7 cellular contexts compared by ENCODE assay signal in the genomic region with DNA sequence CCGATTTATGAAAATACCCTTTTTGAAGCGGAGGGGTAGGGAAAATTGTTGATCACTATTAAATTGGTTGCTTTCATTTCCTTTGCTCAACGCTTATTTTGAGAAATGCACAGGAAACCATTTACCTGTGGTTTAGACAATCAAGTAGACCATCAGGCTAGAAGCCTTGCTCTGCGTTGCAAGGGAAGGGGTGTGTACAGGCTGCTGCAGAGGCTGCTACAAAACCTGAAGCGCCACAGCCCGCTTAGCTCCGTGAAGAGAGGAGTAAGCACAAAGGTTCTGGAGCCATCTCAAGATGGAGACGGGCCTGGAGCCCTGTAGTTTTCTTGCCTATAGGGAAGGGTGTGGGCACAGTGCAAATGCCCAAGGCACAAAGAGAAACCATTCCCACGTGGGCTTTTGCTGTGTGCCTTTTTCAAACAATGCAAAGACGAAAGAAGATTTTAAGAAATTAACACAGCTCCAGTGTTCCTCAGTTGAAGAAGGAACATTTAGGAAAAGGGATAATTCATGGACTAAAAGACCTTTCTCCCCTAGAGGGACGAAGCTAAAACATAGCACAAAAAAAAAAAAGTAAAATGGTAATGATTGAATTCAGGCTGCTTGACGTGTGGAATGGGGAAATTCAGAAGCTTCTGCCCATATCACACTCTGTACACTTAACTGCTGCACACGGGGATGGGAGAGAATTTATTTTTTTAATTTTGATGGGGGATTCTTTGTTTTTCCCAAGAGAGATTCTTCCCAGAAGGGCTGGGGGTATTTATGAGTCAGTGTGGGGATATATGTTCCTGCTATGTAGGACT. TPM values are rescaled to one million over a fixed set of nuclear protein-coding genes. Genes with fewer than 3 reads are reported as not detected.
A peak's percentile ranks its signal among the peaks of the same experiment; 100 is the strongest.
DNase-seq lines count a peak whose midpoint lies in the region; ATAC-seq and TF ChIP-seq lines count a peak whose summit lies in the region.

No MANE protein-coding gene starts in this region.

- peak overlapping the region in 3 of 4 donors; percentile 62 to 74 (median 68) for H3K4me3 ChIP-seq in esophagus squamous epithelium

- TF ChIP-seq POLR2A in GM18526 (IDR thresholded peaks at IDR 0.05; ENCODE audit: extremely low read depth, insufficient read length) (peak; percentile 91), esophagus squamous epithelium (IDR thresholded peaks at IDR 0.05) (no peak)

- no peaks in the 10 kb centered on the region for H3K4me1 ChIP-seq in esophagus squamous epithelium

- peaks cover 0 to 7% (median 0%) of the 10 kb centered on the region in 4 donors for H3K27me3 ChIP-seq in esophagus squamous epithelium

- peaks cover 3% of the 10 kb centered on the region for H3K9me3 Mint-ChIP-seq in neural crest cell

- H3K27ac ChIP-seq in esophagus squamous epithelium: peak overlapping the region; percentile 24 to 94 (median 76)

- peaks cover 28% of the 10 kb centered on the region for H3K27me3 Mint-ChIP-seq in neural crest cell (ENCODE audit: low read depth)

- no peaks in the 10 kb centered on the region for H3K9me3 ChIP-seq in esophagus squamous epithelium

- intact Hi-C loops in esophagus squamous epithelium (cut with DNase I): no loop called here

- TF ChIP-seq CTCF in esophagus squamous epithelium (IDR thresholded peaks at IDR 0.05) (no peak), neural crest cell (conservative IDR thresholded peaks at IDR 0.05) (no peak)

- no peaks in the 10 kb centered on the region for H3K36me3 ChIP-seq in esophagus squamous epithelium

- H3K4me1 Mint-ChIP-seq in neural crest cell: peaks cover 53% of the 10 kb centered on the region

- ATAC-seq in HG02840 (IDR thresholded peaks at IDR 0.05; ENCODE audit: low FRiP score, unreplicated experiment): peak; percentile 52

- peak overlapping the region; percentile 86 for H3K27ac Mint-ChIP-seq in neural crest cell (ENCODE audit: unreplicated experiment)

- WGBS in esophagus squamous epithelium, 2 donors: 23 to 30% methylated on average over 10 to 13 of the region's 13 CpGs

- H3K4me3 Mint-ChIP-seq in neural crest cell: peak overlapping the region; percentile 95

- H3K36me3 Mint-ChIP-seq in neural crest cell (ENCODE audit: low read depth): peaks cover 25% of the 10 kb centered on the region

- DNase-seq in NOMO-1 (lab: John Stamatoyannopoulos, UW; ENCODE audit: unreplicated experiment in 2 of 2) (peak; percentile 89 to 93), esophagus squamous epithelium (lab: John Stamatoyannopoulos, UW) (peak; percentile 14), neural crest cell (ENCODE audit: low read depth, low spot score) (peak; percentile 20), NCI-H2196 (lab: John Stamatoyannopoulos, UW; ENCODE audit: unreplicated experiment) (no peak)
- DNase-seq in activated T-cell treated with anti-CD3 and anti-CD28 coated beads, Interleukin-2, amount 50 U/mL, for 1 hour: peak; percentile 75

RNA-seq across cellular contexts. Expression of a gene that starts 3.5 kb away (rescaled TPM):
- total RNA-seq in esophagus squamous epithelium (1,000 to 10,000 TPM in 2 of 4 donors, 100 to 1,000 TPM in 2; 435 to 1,751 (median 1,260) TPM), neural crest cell (2,548 and 2,664 TPM in 2 replicates)
